ENCODE assay signal across 2 cellular contexts in the genomic region with DNA sequence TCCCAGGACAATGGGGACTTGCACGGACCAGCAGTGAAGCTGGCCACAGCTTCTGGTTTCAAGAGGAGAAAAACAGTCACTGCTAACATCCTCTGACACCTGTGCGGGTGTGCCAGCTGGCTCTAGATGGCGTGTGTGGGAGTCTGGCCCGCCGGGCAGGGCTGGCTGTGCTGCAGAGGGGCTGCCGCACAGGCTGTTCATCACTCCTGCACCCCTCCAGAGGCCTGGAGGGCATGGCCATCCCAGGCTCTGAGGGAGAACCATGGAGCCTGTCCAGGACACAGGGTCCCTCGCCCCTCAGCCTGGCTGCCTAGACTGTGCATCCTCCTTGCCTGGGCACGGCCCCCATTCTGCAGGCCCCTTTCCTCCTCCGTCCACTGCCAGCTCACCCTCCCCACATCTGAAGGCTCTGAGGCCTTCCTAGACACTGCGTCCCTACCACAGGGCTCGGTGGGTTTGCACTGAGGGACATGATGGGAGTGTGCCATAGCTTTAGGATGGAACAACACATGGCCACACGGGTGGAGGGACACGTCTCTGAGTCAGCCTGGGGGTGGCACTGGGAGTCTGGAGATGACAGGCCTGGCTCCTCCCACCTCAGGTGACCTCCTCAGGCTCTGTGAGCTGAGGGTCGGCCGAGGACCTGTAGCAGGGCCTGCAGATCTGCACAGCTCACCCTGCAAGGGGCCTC.
TF ChIP-seq lines count a peak whose summit lies in the region.

No MANE protein-coding gene starts in this region.

TF ChIP-seq in HepG2, 621 proteins besides CTCF, POLR2A, EP300 and RAD21:
- TF ChIP-seq ZNF484 (CRISPR knock-in tag; IDR thresholded peaks at IDR 0.05; ENCODE audit: borderline replicate concordance, low read depth) (no peak), AGO2 (optimal IDR thresholded peaks at IDR 0.05; ENCODE audit: low read depth, low read length) (peak; percentile 22)
TF ChIP-seq in HepG2: peak in this region for 1.

TF ChIP-seq in GM12878, 131 proteins besides CTCF, POLR2A, EP300 and RAD21:
- TF ChIP-seq POLR2AphosphoS5 (IDR thresholded peaks at IDR 0.05; ENCODE audit: low read length), result no peak
- TF ChIP-seq, protein P1, sequence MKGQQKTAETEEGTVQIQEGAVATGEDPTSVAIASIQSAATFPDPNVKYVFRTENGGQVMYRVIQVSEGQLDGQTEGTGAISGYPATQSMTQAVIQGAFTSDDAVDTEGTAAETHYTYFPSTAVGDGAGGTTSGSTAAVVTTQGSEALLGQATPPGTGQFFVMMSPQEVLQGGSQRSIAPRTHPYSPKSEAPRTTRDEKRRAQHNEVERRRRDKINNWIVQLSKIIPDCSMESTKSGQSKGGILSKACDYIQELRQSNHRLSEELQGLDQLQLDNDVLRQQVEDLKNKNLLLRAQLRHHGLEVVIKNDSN (IDR thresholded peaks at IDR 0.05; ENCODE audit: borderline replicate concordance, extremely low read length, insufficient read depth, low read depth, low read length), result peak; percentile 10
